Comparison of ENCODE assay signal across 8 cellular contexts in the genomic region with DNA sequence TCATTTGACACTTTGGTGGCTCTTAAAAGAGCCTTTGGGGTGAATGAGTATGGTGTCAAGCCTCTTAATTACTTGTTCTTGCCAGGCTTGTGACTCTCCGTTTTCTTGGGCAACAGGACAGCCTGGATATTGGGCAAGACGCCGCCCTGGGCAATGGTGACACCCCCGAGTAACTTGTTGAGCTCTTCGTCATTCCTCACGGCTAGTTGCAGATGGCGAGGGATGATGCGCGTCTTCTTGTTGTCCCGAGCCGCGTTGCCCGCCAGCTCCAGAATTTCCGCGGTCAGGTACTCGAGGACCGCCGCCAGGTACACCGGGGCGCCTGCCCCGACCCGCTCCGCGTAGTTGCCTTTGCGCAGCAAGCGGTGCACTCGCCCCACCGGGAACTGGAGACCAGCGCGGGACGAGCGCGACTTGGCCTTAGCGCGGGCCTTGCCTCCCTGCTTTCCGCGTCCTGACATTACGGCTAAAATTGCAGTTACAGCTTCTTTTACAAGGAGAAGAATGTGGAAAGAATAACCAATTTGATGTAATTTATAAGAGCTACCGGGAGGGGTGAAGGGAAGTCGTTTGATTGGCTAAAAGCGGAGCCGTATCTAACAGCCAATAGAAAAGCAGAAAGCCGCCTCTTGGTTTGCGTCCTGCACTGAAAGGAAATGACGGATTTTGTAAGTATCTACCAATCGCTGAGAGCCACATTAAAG. TPM values are rescaled to one million over a fixed set of nuclear protein-coding genes. Genes with fewer than 3 reads are reported as not detected.
DNase-seq lines count a peak whose midpoint lies in the region; ATAC-seq and TF ChIP-seq lines count a peak whose summit lies in the region.

No MANE protein-coding gene starts in this region.

- no peaks in the 10 kb centered on the region for H3K27me3 Mint-ChIP-seq in CD4-positive, alpha-beta memory T cell
- peaks cover 2% of the 10 kb centered on the region for H3K27me3 Mint-ChIP-seq in activated CD8-positive, alpha-beta T cell treated with anti-CD3 and anti-CD28 coated beads for 36 hours
- H3K27me3 Mint-ChIP-seq in effector memory CD8-positive, alpha-beta T cell, result no peaks in the 10 kb centered on the region

- no peaks in the 10 kb centered on the region for H3K9me3 ChIP-seq in CD4-positive, alpha-beta memory T cell (ENCODE audit: control insufficient read depth in 1 of 2, low read length in 2 of 2)

- H3K27ac ChIP-seq in CD4-positive, alpha-beta memory T cell (ENCODE audit: low read depth, low read length), result peak overlapping the region; percentile 88

- H3K4me1 Mint-ChIP-seq in CD4-positive, alpha-beta memory T cell, result peaks cover 0 to 10% (median 1%) of the 10 kb centered on the region in 4 donors
- H3K4me1 Mint-ChIP-seq in activated CD8-positive, alpha-beta T cell treated with anti-CD3 and anti-CD28 coated beads for 36 hours (ENCODE audit: low read depth), result peaks cover 7% of the 10 kb centered on the region
- H3K4me1 Mint-ChIP-seq in effector memory CD8-positive, alpha-beta T cell (ENCODE audit: low read depth in 2 of 2), result peaks cover 0 to 3% of the 10 kb centered on the region in 2 donors

- no peaks in the 10 kb centered on the region for H3K9me3 Mint-ChIP-seq in CD4-positive, alpha-beta memory T cell
- no peaks in the 10 kb centered on the region for H3K9me3 Mint-ChIP-seq in activated CD8-positive, alpha-beta T cell treated with anti-CD3 and anti-CD28 coated beads for 36 hours
- H3K9me3 Mint-ChIP-seq in effector memory CD8-positive, alpha-beta T cell, result no peaks in the 10 kb centered on the region

- H3K4me1 ChIP-seq in CD4-positive, alpha-beta memory T cell (ENCODE audit: insufficient read depth, low read length), result peaks cover 24% of the 10 kb centered on the region

- peak; percentile 89 to 96 (median 95) for DNase-seq in CD4-positive, alpha-beta memory T cell
- DNase-seq in HK-2 (ENCODE audit: unreplicated experiment) (peak; percentile 74), NCI-H82 treated with DMSO at 0.1 percent for 48 hours (lab: John Stamatoyannopoulos, UW; ENCODE audit: unreplicated experiment) (peak; percentile 100), lung microvascular endothelial cell (ENCODE audit: low read depth in 2 of 2) (peak; percentile 98)
- DNase-seq in activated CD8-positive, alpha-beta T cell treated with anti-CD3 and anti-CD28 coated beads for 36 hours, result peak; percentile 87
- DNase-seq in effector memory CD8-positive, alpha-beta T cell, result peak in 2 of 3 experiments; percentile 70 to 73
- peak; percentile 41 to 60 (median 42) for DNase-seq in stimulated activated CD4-positive, alpha-beta T cell treated with anti-CD3 and anti-CD28 coated beads, TNF-alpha, amount 100 ng/mL, for 4 hours (ENCODE audit: low read depth in 3 of 3)

- intact Hi-C loops in CD4-positive, alpha-beta memory T cell (cut with micrococcal nuclease), result loop anchor here (1.0 kb wide), 1 partner anchor 40 kb away; the partner anchor contains the start of gene SF3B4
- intact Hi-C loops in activated CD8-positive, alpha-beta T cell treated with anti-CD3 and anti-CD28 coated beads for 36 hours (cut with micrococcal nuclease), result loop anchor here (2.0 kb wide), 1 partner anchor 39 kb away; the partner anchor contains the start of gene SF3B4

- H3K4me3 ChIP-seq in CD4-positive, alpha-beta memory T cell (ENCODE audit: low read length in 2 of 2), result peak overlapping the region; percentile 45 to 82

- no peaks in the 10 kb centered on the region for H3K36me3 ChIP-seq in CD4-positive, alpha-beta memory T cell (ENCODE audit: insufficient read depth, low read length)

- POLR2A ChIA-PET in CD4-positive, alpha-beta memory T cell (lab: Charles Lee; ENCODE audit: partially characterized antibody), result interaction anchor here (0.6 to 7.2 kb wide), 50 partner anchors 8 to 1394 kb away, joined by 3 to 526 read pairs (median 8); partner anchors contain the start of genes ANP32E, APH1A, BOLA1 and CIART
- POLR2A ChIA-PET in activated CD8-positive, alpha-beta T cell treated with anti-CD3 and anti-CD28 coated beads for 36 hours (lab: Charles Lee), result interaction anchor here (0.7 to 6.8 kb wide), 40 partner anchors 8 to 437 kb away, joined by 3 to 325 read pairs (median 6); partner anchors contain the start of genes ANP32E, BOLA1, OTUD7B and PLEKHO1

- peak; percentile 40 for ATAC-seq in GM19463 (IDR thresholded peaks at IDR 0.05; ENCODE audit: unreplicated experiment)
- peak; percentile 57 for ATAC-seq in activated CD8-positive, alpha-beta T cell treated with anti-CD3 and anti-CD28 coated beads for 36 hours
- ATAC-seq in effector memory CD8-positive, alpha-beta T cell (replicated peaks), result peak; percentile 63

- H3K36me3 Mint-ChIP-seq in CD4-positive, alpha-beta memory T cell, result no peaks in the 10 kb centered on the region
- no peaks in the 10 kb centered on the region for H3K36me3 Mint-ChIP-seq in activated CD8-positive, alpha-beta T cell treated with anti-CD3 and anti-CD28 coated beads for 36 hours (ENCODE audit: low read depth)
- peaks cover 5% of the 10 kb centered on the region for H3K36me3 Mint-ChIP-seq in effector memory CD8-positive, alpha-beta T cell (ENCODE audit: insufficient read depth)

- no peaks in the 10 kb centered on the region for H3K27me3 ChIP-seq in CD4-positive, alpha-beta memory T cell (ENCODE audit: insufficient read depth, low read length)

- H3K4me3 Mint-ChIP-seq in CD4-positive, alpha-beta memory T cell, result no peak overlapping the region
- H3K4me3 Mint-ChIP-seq in activated CD8-positive, alpha-beta T cell treated with anti-CD3 and anti-CD28 coated beads for 36 hours, result no peak overlapping the region
- no peak overlapping the region for H3K4me3 Mint-ChIP-seq in effector memory CD8-positive, alpha-beta T cell

- no peak overlapping the region for H3K27ac Mint-ChIP-seq in CD4-positive, alpha-beta memory T cell
- no peak overlapping the region for H3K27ac Mint-ChIP-seq in activated CD8-positive, alpha-beta T cell treated with anti-CD3 and anti-CD28 coated beads for 36 hours
- H3K27ac Mint-ChIP-seq in effector memory CD8-positive, alpha-beta T cell, result no peak overlapping the region

- TF ChIP-seq CTCF in activated CD8-positive, alpha-beta T cell treated with anti-CD3 and anti-CD28 coated beads for 36 hours (IDR thresholded peaks at IDR 0.05), result no peak

- CTCF ChIA-PET in CD4-positive, alpha-beta memory T cell (lab: Charles Lee; ENCODE audit: partially characterized antibody), result interaction anchor here (1.0 to 2.9 kb wide), 11 partner anchors 12 to 300 kb away, joined by 3 to 19 read pairs (median 6); partner anchors contain the start of genes BOLA1, SF3B4 and VPS45
- CTCF ChIA-PET in activated CD8-positive, alpha-beta T cell treated with anti-CD3 and anti-CD28 coated beads for 36 hours (lab: Charles Lee), result interaction anchor here (0.7 to 2.6 kb wide), 7 partner anchors 19 to 300 kb away, joined by 3 to 13 read pairs (median 4); partner anchors contain the start of gene VPS45

RNA-seq across cellular contexts. Expression of gene BOLA1, which starts 11.8 kb away (rescaled TPM):
- total RNA-seq in CD4-positive, alpha-beta memory T cell, result 10 to 100 TPM; 25.2 TPM
- polyA plus RNA-seq in CD4-positive, alpha-beta memory T cell, result 10 to 100 TPM; 25.2 to 31.4 TPM
- total RNA-seq in activated CD8-positive, alpha-beta T cell treated with anti-CD3 and anti-CD28 coated beads for 36 hours, result 10 to 100 TPM; 25.1 to 28.8 TPM
- total RNA-seq in lung microvascular endothelial cell, result 5.4 and 7.5 TPM in 2 replicates

RNA-seq across cellular contexts. Expression of gene SV2A, which starts 30.0 kb away (rescaled TPM):
- 1 to 10 TPM; 4.3 to 5.0 TPM for total RNA-seq in CD4-positive, alpha-beta memory T cell
- 1 to 10 TPM; 2.8 to 2.9 TPM for polyA plus RNA-seq in CD4-positive, alpha-beta memory T cell
- total RNA-seq in activated CD8-positive, alpha-beta T cell treated with anti-CD3 and anti-CD28 coated beads for 36 hours, result 1 to 10 TPM; 8.2 to 9.1 TPM
- 1.5 and 2.8 TPM in 2 replicates for total RNA-seq in lung microvascular endothelial cell

RNA-seq across cellular contexts. Expression of gene SF3B4, which starts 40.0 kb away (rescaled TPM):
- total RNA-seq in CD4-positive, alpha-beta memory T cell, result 10 to 100 TPM; 47.7 to 48.8 TPM
- polyA plus RNA-seq in CD4-positive, alpha-beta memory T cell, result 100 to 1,000 TPM in 1 of 2 donors, 10 to 100 TPM in 1; 82.2 to 112 TPM
- 10 to 100 TPM; 67.1 to 67.6 TPM for total RNA-seq in activated CD8-positive, alpha-beta T cell treated with anti-CD3 and anti-CD28 coated beads for 36 hours
- 7.5 and 8.3 TPM in 2 replicates for total RNA-seq in lung microvascular endothelial cell

RNA-seq across cellular contexts. Expression of gene MTMR11, which starts 49.1 kb away (rescaled TPM):
- 1 to 10 TPM; 1.3 to 2.1 TPM for total RNA-seq in CD4-positive, alpha-beta memory T cell
- polyA plus RNA-seq in CD4-positive, alpha-beta memory T cell, result under 1 TPM in 1 of 2 donors, not detected in 1; 0.28 TPM
- under 1 TPM; 0.51 to 0.86 TPM for total RNA-seq in activated CD8-positive, alpha-beta T cell treated with anti-CD3 and anti-CD28 coated beads for 36 hours
- 0.40 and 0.87 TPM in 2 replicates for total RNA-seq in lung microvascular endothelial cell

Comparison
In these comparisons a context has a peak if more than half of its experiments do, and no peak if none do; other contexts are left out.
1. Peak in every context shown above with its lines: DNase-seq, ATAC-seq, H3K4me3 ChIP-seq and H3K27ac ChIP-seq.
2. DNase-seq: peak in every context shown above with its lines; median percentile 100 in NCI-H82 treated with DMSO at 0.1 percent for 48 hours; 98 in lung microvascular endothelial cell; 95 in CD4-positive, alpha-beta memory T cell; 87 in activated CD8-positive, alpha-beta T cell treated with anti-CD3 and anti-CD28 coated beads for 36 hours; 74 in HK-2; 72 in effector memory CD8-positive, alpha-beta T cell; 42 in stimulated activated CD4-positive, alpha-beta T cell treated with anti-CD3 and anti-CD28 coated beads, TNF-alpha, amount 100 ng/mL, for 4 hours.